In genomic region chr7:127598318-127598717, GRCh38 we compare ENCODE assay signal across 11 cellular contexts. TPM values are rescaled to one million over a fixed set of nuclear protein-coding genes. Genes with fewer than 3 reads are reported as not detected.
DNase-seq lines count a peak whose midpoint lies in the region; ATAC-seq and TF ChIP-seq lines count a peak whose summit lies in the region.
"Had no signal": no experiment of that assay in that cellular context is flagged by ENCODE, and none has a peak within 500 bp of the region (broad histone marks: within the 10 kb centered on the region; RNA-seq: fewer than 3 reads in every experiment).

No MANE protein-coding gene starts in this region.

- TF ChIP-seq CTCF in AG04450 (IDR thresholded peaks at IDR 0.05; ENCODE audit: low read depth, low read length) = peak; percentile 25; the same call in 1 of the 2 replicates
- TF ChIP-seq CTCF in lower leg skin (IDR thresholded peaks at IDR 0.05) = no peak

- H3K27ac ChIP-seq in AG04450 (ENCODE audit: low read depth, low read length) = no peak overlapping the region

- POLR2A ChIA-PET in AG04450 (lab: Yijun Ruan, JAX) = no interaction called here

- no peaks in the 10 kb centered on the region for H3K9me3 ChIP-seq in AG04450 (ENCODE audit: control insufficient read depth, insufficient read depth, low read length)

- no peaks in the 10 kb centered on the region for H3K36me3 ChIP-seq in H7 (replicated peaks; ENCODE audit: control insufficient read depth, insufficient read depth, low read length)

- H3K4me3 ChIP-seq in AG04450 (ENCODE audit: low read depth, low read length) = no peak overlapping the region
- H3K4me3 ChIP-seq in H7 (ENCODE audit: insufficient read depth, low read depth, low read length) = no peak overlapping the region
- no peak overlapping the region for H3K4me3 ChIP-seq in lower leg skin (ENCODE audit: low read depth, poor library complexity, severe bottlenecking)

- DNase-seq in AG04450 (ENCODE audit: low read depth, low spot score) (no peak), H7 (peak; percentile 89), cerebellar cortex (ENCODE audit: low spot score) (peak; percentile 12), lower leg skin (ENCODE audit: low spot score in 2 of 2) (no peak), NCI-H1105 treated with DMSO at 0.1 percent for 48 hours (lab: John Stamatoyannopoulos, UW) (no peak)
- DNase-seq: activated T-cell treated with anti-CD3 and anti-CD28 coated beads, Interleukin-2, amount 50 U/mL, for 4 hours; effector CD8-positive, alpha-beta T cell; GDM1 had no signal

- intact Hi-C loops in lower leg skin (cut with DNase I; ENCODE audit: low total_unique reads) = no loop called here

- no peak for ATAC-seq in GM21786 (IDR thresholded peaks at IDR 0.05; ENCODE audit: unreplicated experiment)
- ATAC-seq: activated T-cell treated with anti-CD3 and anti-CD28 coated beads, Interleukin-2, amount 50 U/mL, for 4 hours had no signal

- 66 to 68% methylated on average over 6 of the region's 6 CpGs for WGBS in lower leg skin, 2 donors

- H3K27me3 ChIP-seq in AG04450 (ENCODE audit: control insufficient read depth, insufficient read depth, low read length) = peaks cover 21% of the 10 kb centered on the region
- no peaks in the 10 kb centered on the region for H3K27me3 ChIP-seq in H7 (ENCODE audit: control insufficient read depth, insufficient read depth, low read length)

- CTCF ChIA-PET in AG04450 (lab: Charles Lee) = no interaction called here

- TF ChIP-seq POLR2A in lower leg skin (IDR thresholded peaks at IDR 0.05) = no peak

RNA-seq across cellular contexts. Expression of gene FSCN3, which starts 4.8 kb away (rescaled TPM):
- 0.17 and 0.37 TPM in 2 replicates for polyA plus RNA-seq in AG04450 (2011; rRNA removed)
- 0.69 TPM in 1 of 2 replicates, not detected in the other for polyA minus RNA-seq in AG04450 (2011; rRNA and poly(A)+ RNA removed)
- total RNA-seq in H7 (2014; rRNA removed; shearing (Covaris generic)) = 0.52 and 5.0 TPM in 2 replicates
- 1 to 10 TPM in 3 of 4 donors, not detected in 1; 1.6 to 3.7 (median 2.2) TPM for total RNA-seq in lower leg skin

RNA-seq across cellular contexts. Expression of gene ARF5, which starts 10.1 kb away (rescaled TPM):
- polyA plus RNA-seq in AG04450 (2011; rRNA removed) = 174 and 179 TPM in 2 replicates
- polyA minus RNA-seq in AG04450 (2011; rRNA and poly(A)+ RNA removed) = 89.1 and 108 TPM in 2 replicates
- total RNA-seq in H7 (2014; rRNA removed; shearing (Covaris generic)) = 180 and 210 TPM in 2 replicates
- 100 to 1,000 TPM; 187 to 270 (median 237) TPM for total RNA-seq in lower leg skin

RNA-seq across cellular contexts. Expression of gene GCC1, which starts 12.9 kb away (rescaled TPM):
- polyA plus RNA-seq in AG04450 (2011; rRNA removed) = 11.2 and 11.6 TPM in 2 replicates
- 19.5 and 21.5 TPM in 2 replicates for polyA minus RNA-seq in AG04450 (2011; rRNA and poly(A)+ RNA removed)
- 8.9 and 9.6 TPM in 2 replicates for total RNA-seq in H7 (2014; rRNA removed; shearing (Covaris generic))
- total RNA-seq in lower leg skin = 10 to 100 TPM; 20.2 to 27.2 (median 22.1) TPM

RNA-seq across cellular contexts. Expression of gene PAX4, which starts 19.6 kb away (rescaled TPM):
- not detected in 2 replicates for polyA plus RNA-seq in AG04450 (2011; rRNA removed)
- polyA minus RNA-seq in AG04450 (2011; rRNA and poly(A)+ RNA removed) = not detected in 2 replicates
- 0.07 TPM in 1 of 2 replicates, not detected in the other for total RNA-seq in H7 (2014; rRNA removed; shearing (Covaris generic))
- not detected for total RNA-seq in lower leg skin
- total RNA-seq: activated T-cell treated with anti-CD3 and anti-CD28 coated beads, Interleukin-2, amount 50 U/mL, for 4 hours; LHCN-M2; lung microvascular endothelial cell had no signal

RNA-seq across cellular contexts. Expression of gene SND1, which starts 53.7 kb away (rescaled TPM):
- polyA plus RNA-seq in AG04450 (2011; rRNA removed) = 217 and 247 TPM in 2 replicates
- polyA minus RNA-seq in AG04450 (2011; rRNA and poly(A)+ RNA removed) = 318 and 357 TPM in 2 replicates
- 196 and 205 TPM in 2 replicates for total RNA-seq in H7 (2014; rRNA removed; shearing (Covaris generic))
- total RNA-seq in lower leg skin = 10 to 100 TPM; 62.0 to 89.4 (median 82.1) TPM

Comparison
In these comparisons a context has a peak if more than half of its experiments do, and no peak if none do; other contexts are left out.
1. DNase-seq: peak in H7 (single experiment) and cerebellar cortex (single experiment); none in AG04450 (single experiment), lower leg skin (0 of 2) and NCI-H1105 treated with DMSO at 0.1 percent for 48 hours (single experiment).